ENCODE assay signal across 1 cellular context in genomic region chr11:77086521-77087472, GRCh38.
TF ChIP-seq lines count a peak whose summit lies in the region.

No MANE protein-coding gene starts in this region.

TF ChIP-seq in HepG2, 621 proteins besides CTCF, POLR2A, EP300 and RAD21 (continued from another document and continues in another):
- TF ChIP-seq, protein P1, sequence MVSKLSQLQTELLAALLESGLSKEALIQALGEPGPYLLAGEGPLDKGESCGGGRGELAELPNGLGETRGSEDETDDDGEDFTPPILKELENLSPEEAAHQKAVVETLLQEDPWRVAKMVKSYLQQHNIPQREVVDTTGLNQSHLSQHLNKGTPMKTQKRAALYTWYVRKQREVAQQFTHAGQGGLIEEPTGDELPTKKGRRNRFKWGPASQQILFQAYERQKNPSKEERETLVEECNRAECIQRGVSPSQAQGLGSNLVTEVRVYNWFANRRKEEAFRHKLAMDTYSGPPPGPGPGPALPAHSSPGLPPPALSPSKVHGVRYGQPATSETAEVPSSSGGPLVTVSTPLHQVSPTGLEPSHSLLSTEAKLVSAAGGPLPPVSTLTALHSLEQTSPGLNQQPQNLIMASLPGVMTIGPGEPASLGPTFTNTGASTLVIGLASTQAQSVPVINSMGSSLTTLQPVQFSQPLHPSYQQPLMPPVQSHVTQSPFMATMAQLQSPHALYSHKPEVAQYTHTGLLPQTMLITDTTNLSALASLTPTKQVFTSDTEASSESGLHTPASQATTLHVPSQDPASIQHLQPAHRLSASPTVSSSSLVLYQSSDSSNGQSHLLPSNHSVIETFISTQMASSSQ (IDR thresholded peaks at IDR 0.05; ENCODE audit: low read depth) = no peak
- TF ChIP-seq, protein P1 (CRISPR knock-in tag; IDR thresholded peaks at IDR 0.05; ENCODE audit: borderline replicate concordance) = no peak; the same call in 1 of the 2 replicates
- TF ChIP-seq ZNF678 (CRISPR knock-in tag; IDR thresholded peaks at IDR 0.05) (no peak), ADNP (CRISPR knock-in tag; IDR thresholded peaks at IDR 0.05) (no peak), KDM2A (CRISPR knock-in tag; IDR thresholded peaks at IDR 0.05; ENCODE audit: borderline replicate concordance, low read depth) (no peak), ZNF251 (CRISPR knock-in tag; IDR thresholded peaks at IDR 0.05) (no peak), KDM1A (CRISPR knock-in tag; IDR thresholded peaks at IDR 0.05) (no peak), IRX3 (CRISPR knock-in tag; IDR thresholded peaks at IDR 0.05; ENCODE audit: borderline replicate concordance, low read depth) (no peak), PHF21A (CRISPR knock-in tag; IDR thresholded peaks at IDR 0.05) (no peak), POGZ (CRISPR knock-in tag; IDR thresholded peaks at IDR 0.05) (no peak), SAFB2 (CRISPR knock-in tag; IDR thresholded peaks at IDR 0.05; ENCODE audit: borderline replicate concordance, low read depth) (0 out of 2 replicates have a peak, but pooled peaks have one; percentile 51), ZNF558 (CRISPR knock-in tag; IDR thresholded peaks at IDR 0.05; ENCODE audit: borderline replicate concordance) (no peak), PTBP1 (IDR thresholded peaks at IDR 0.05; ENCODE audit: low read depth, low read length, poor library complexity, severe bottlenecking) (no peak), ZNF33A (CRISPR knock-in tag; IDR thresholded peaks at IDR 0.05; ENCODE audit: borderline replicate concordance) (no peak), THRA (CRISPR knock-in tag; IDR thresholded peaks at IDR 0.05; ENCODE audit: borderline replicate concordance) (peak; percentile 35; the same call in 1 of the 2 replicates), EED (CRISPR knock-in tag; IDR thresholded peaks at IDR 0.05) (no peak), PRMT3 (CRISPR knock-in tag; IDR thresholded peaks at IDR 0.05; ENCODE audit: borderline replicate concordance, low read depth) (no peak), TRIM24 (CRISPR knock-in tag; IDR thresholded peaks at IDR 0.05) (no peak), ZFP91 (CRISPR knock-in tag; IDR thresholded peaks at IDR 0.05; ENCODE audit: borderline replicate concordance) (peak; percentile 68; the same call in 1 of the 2 replicates), ZNF724P (CRISPR knock-in tag; IDR thresholded peaks at IDR 0.05; ENCODE audit: borderline replicate concordance) (no peak), ZNF629 (CRISPR knock-in tag; conservative IDR thresholded peaks at IDR 0.05) (no peak), BRCA1 (CRISPR knock-in tag; IDR thresholded peaks at IDR 0.05) (no peak), ZNF563 (CRISPR knock-in tag; IDR thresholded peaks at IDR 0.05) (no peak), GATA4 (IDR thresholded peaks at IDR 0.05; ENCODE audit: borderline replicate concordance, low read depth) (no peak), POLR2G (IDR thresholded peaks at IDR 0.05; ENCODE audit: low read depth, low read length) (no peak), SP2 (CRISPR knock-in tag; IDR thresholded peaks at IDR 0.05) (no peak), REL (CRISPR knock-in tag; conservative IDR thresholded peaks at IDR 0.05) (no peak), ZNF883 (CRISPR knock-in tag; IDR thresholded peaks at IDR 0.05; ENCODE audit: not compliant biosample characterization) (no peak), BORCS8-MEF2B (CRISPR knock-in tag; IDR thresholded peaks at IDR 0.05) (no peak), TRIM22 (IDR thresholded peaks at IDR 0.05) (no peak), PPARG (CRISPR knock-in tag; conservative IDR thresholded peaks at IDR 0.05) (0 out of 2 replicates have a peak, but pooled peaks have one; percentile 19), UBTF (CRISPR knock-in tag; IDR thresholded peaks at IDR 0.05) (peak; percentile 43), RFX5 (IDR thresholded peaks at IDR 0.05; ENCODE audit: low read depth, low read length) (no peak), ZNF710 (CRISPR knock-in tag; IDR thresholded peaks at IDR 0.05; ENCODE audit: borderline replicate concordance) (no peak), MIER3 (CRISPR knock-in tag; IDR thresholded peaks at IDR 0.05; ENCODE audit: borderline replicate concordance) (no peak), HNRNPUL1 (IDR thresholded peaks at IDR 0.05; ENCODE audit: low read depth, low read length) (no peak), DNMT1 (CRISPR knock-in tag; IDR thresholded peaks at IDR 0.05) (no peak), SMAD1 (CRISPR knock-in tag; IDR thresholded peaks at IDR 0.05; ENCODE audit: borderline replicate concordance, low read depth) (peak; percentile 73; the same call in 1 of the 2 replicates)
- TF ChIP-seq, protein P2, sequence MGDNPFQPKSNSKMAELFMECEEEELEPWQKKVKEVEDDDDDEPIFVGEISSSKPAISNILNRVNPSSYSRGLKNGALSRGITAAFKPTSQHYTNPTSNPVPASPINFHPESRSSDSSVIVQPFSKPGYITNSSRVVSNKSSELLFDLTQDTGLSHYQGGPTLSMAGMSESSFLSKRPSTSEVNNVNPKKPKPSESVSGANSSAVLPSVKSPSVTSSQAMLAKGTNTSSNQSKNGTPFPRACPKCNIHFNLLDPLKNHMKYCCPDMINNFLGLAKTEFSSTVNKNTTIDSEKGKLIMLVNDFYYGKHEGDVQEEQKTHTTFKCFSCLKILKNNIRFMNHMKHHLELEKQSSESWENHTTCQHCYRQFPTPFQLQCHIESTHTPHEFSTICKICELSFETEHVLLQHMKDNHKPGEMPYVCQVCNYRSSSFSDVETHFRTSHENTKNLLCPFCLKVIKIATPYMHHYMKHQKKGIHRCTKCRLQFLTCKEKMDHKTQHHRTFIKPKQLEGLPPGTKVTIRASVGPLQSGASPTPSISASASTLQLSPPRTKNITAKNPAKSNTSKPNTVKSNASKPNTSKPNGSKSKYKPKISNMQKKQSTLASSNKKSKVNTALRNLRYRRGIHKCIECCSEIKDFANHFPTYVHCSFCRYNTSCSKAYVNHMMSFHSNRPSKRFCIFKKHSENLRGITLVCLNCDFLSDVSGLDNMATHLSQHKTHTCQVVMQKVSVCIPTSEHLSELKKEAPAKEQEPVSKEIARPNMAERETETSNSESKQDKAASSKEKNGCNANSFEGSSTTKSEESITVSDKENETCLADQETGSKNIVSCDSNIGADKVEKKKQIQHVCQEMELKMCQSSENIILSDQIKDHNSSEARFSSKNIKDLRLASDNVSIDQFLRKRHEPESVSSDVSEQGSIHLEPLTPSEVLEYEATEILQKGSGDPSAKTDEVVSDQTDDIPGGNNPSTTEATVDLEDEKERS (CRISPR knock-in tag; IDR thresholded peaks at IDR 0.05) = no peak
- TF ChIP-seq, protein P3, sequence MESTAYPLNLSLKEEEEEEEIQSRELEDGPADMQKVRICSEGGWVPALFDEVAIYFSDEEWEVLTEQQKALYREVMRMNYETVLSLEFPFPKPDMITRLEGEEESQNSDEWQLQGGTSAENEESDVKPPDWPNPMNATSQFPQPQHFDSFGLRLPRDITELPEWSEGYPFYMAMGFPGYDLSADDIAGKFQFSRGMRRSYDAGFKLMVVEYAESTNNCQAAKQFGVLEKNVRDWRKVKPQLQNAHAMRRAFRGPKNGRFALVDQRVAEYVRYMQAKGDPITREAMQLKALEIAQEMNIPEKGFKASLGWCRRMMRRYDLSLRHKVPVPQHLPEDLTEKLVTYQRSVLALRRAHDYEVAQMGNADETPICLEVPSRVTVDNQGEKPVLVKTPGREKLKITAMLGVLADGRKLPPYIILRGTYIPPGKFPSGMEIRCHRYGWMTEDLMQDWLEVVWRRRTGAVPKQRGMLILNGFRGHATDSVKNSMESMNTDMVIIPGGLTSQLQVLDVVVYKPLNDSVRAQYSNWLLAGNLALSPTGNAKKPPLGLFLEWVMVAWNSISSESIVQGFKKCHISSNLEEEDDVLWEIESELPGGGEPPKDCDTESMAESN (CRISPR knock-in tag; conservative IDR thresholded peaks at IDR 0.05) = no peak
- TF ChIP-seq, protein P4, sequence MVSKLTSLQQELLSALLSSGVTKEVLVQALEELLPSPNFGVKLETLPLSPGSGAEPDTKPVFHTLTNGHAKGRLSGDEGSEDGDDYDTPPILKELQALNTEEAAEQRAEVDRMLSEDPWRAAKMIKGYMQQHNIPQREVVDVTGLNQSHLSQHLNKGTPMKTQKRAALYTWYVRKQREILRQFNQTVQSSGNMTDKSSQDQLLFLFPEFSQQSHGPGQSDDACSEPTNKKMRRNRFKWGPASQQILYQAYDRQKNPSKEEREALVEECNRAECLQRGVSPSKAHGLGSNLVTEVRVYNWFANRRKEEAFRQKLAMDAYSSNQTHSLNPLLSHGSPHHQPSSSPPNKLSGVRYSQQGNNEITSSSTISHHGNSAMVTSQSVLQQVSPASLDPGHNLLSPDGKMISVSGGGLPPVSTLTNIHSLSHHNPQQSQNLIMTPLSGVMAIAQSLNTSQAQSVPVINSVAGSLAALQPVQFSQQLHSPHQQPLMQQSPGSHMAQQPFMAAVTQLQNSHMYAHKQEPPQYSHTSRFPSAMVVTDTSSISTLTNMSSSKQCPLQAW (CRISPR knock-in tag; IDR thresholded peaks at IDR 0.05) = 0 out of 2 replicates have a peak, but pooled peaks have one; percentile 26
